ENCODE assay signal across 1 cellular context in genomic region chr12:47223848-47224213, GRCh38.
TF ChIP-seq lines count a peak whose summit lies in the region.

No MANE protein-coding gene starts in this region.

TF ChIP-seq in K562, 482 proteins besides CTCF, POLR2A, EP300 and RAD21 (continued from another document):
- TF ChIP-seq RBFOX2 (IDR thresholded peaks at IDR 0.05; ENCODE audit: low read depth, low read length): 0 out of 2 replicates have a peak, but pooled peaks have one; percentile 33
